In genomic region chr5:169648725-169649124, GRCh38 we compare ENCODE assay signal across 8 cellular contexts. TPM values are rescaled to one million over a fixed set of nuclear protein-coding genes. Genes with fewer than 3 reads are reported as not detected.
A peak's percentile ranks its signal among the peaks of the same experiment; 100 is the strongest.
DNase-seq lines count a peak whose midpoint lies in the region; ATAC-seq, FAIRE-seq and TF ChIP-seq lines count a peak whose summit lies in the region.

No MANE protein-coding gene starts in this region.

- peaks cover 91% of the 10 kb centered on the region for H3K4me1 Mint-ChIP-seq in activated T-helper 2 cell treated with anti-CD3 and anti-CD28 coated beads, Interferon-gamma antibody, Interleukin-2, Interleukin-4, amounts not matched to agents 10 μg/mL and 5 μg/mL and 100 μg/mL, durations not matched to agents 14 hours and 24 hours and 36 hours (ENCODE audit: low read depth)

- H3K23ac ChIP-seq in mesenchymal stem cell (ENCODE audit: low read length in 2 of 2) = no peak overlapping the region

- no peak overlapping the region for H3K9ac ChIP-seq in mesenchymal stem cell (ENCODE audit: low read length)

- no peaks in the 10 kb centered on the region for H3K9me3 ChIP-seq in mesenchymal stem cell (ENCODE audit: control insufficient read depth, low read length)

- no peak overlapping the region for H3K4me3 ChIP-seq in mesenchymal stem cell (ENCODE audit: insufficient read depth in 1 of 2, low read depth in 1 of 2, low read length in 2 of 2)

- no peak overlapping the region for H3K27ac ChIP-seq in mesenchymal stem cell (ENCODE audit: low read length, poor library complexity, severe bottlenecking)

- peak overlapping the region; percentile 95 for H3K27ac Mint-ChIP-seq in activated T-helper 2 cell treated with anti-CD3 and anti-CD28 coated beads, Interferon-gamma antibody, Interleukin-2, Interleukin-4, amounts not matched to agents 10 μg/mL and 5 μg/mL and 100 μg/mL, durations not matched to agents 14 hours and 24 hours and 36 hours

- H2AK5ac ChIP-seq in mesenchymal stem cell (ENCODE audit: low read length, severe bottlenecking) = no peak overlapping the region

- H3K79me1 ChIP-seq in mesenchymal stem cell (replicated peaks; ENCODE audit: low read length, poor library complexity, severe bottlenecking) = peaks cover 4% of the 10 kb centered on the region

- H3K9me3 Mint-ChIP-seq in activated T-helper 2 cell treated with anti-CD3 and anti-CD28 coated beads, Interferon-gamma antibody, Interleukin-2, Interleukin-4, amounts not matched to agents 10 μg/mL and 5 μg/mL and 100 μg/mL, durations not matched to agents 14 hours and 24 hours and 36 hours = no peaks in the 10 kb centered on the region

- peak overlapping the region; percentile 55 to 73 for H3K18ac ChIP-seq in mesenchymal stem cell (ENCODE audit: low read depth in 1 of 2, low read length in 2 of 2)

- no peaks in the 10 kb centered on the region for H3K27me3 Mint-ChIP-seq in activated T-helper 2 cell treated with anti-CD3 and anti-CD28 coated beads, Interferon-gamma antibody, Interleukin-2, Interleukin-4, amounts not matched to agents 10 μg/mL and 5 μg/mL and 100 μg/mL, durations not matched to agents 14 hours and 24 hours and 36 hours (ENCODE audit: low read depth)

- H2BK15ac ChIP-seq in mesenchymal stem cell (ENCODE audit: low read depth, poor library complexity, severe bottlenecking) = peak overlapping the region; percentile 31

- peak overlapping the region in 1 of 2 experiments; percentile 76 for H3K4ac ChIP-seq in mesenchymal stem cell (ENCODE audit: low read depth in 1 of 2, low read length in 2 of 2)

- no peak overlapping the region for H3K14ac ChIP-seq in mesenchymal stem cell (ENCODE audit: low read length in 2 of 2)

- H4K8ac ChIP-seq in mesenchymal stem cell (ENCODE audit: low read length) = peak overlapping the region; percentile 10

- no peak overlapping the region for H2BK5ac ChIP-seq in mesenchymal stem cell (ENCODE audit: low read depth, low read length, poor library complexity, severe bottlenecking)

- peak overlapping the region; percentile 4 for H2BK120ac ChIP-seq in mesenchymal stem cell (ENCODE audit: low read depth, low read length)

- peak overlapping the region; percentile 24 for H3K4me3 Mint-ChIP-seq in activated T-helper 2 cell treated with anti-CD3 and anti-CD28 coated beads, Interferon-gamma antibody, Interleukin-2, Interleukin-4, amounts not matched to agents 10 μg/mL and 5 μg/mL and 100 μg/mL, durations not matched to agents 14 hours and 24 hours and 36 hours (ENCODE audit: low read depth)

- no peak overlapping the region for H2AFZ ChIP-seq in mesenchymal stem cell (ENCODE audit: low read depth, low read length)

- FAIRE-seq in GM12891 (lab: Jason Lieb, UNC) = peak; percentile 5

- no peak overlapping the region for H3K4me2 ChIP-seq in mesenchymal stem cell (ENCODE audit: low read length, poor library complexity, severe bottlenecking)

- H3K4me1 ChIP-seq in mesenchymal stem cell (ENCODE audit: control insufficient read depth, insufficient read depth, low read depth, low read length) = peaks cover 6% of the 10 kb centered on the region

- H4K91ac ChIP-seq in mesenchymal stem cell (ENCODE audit: low read length) = peak overlapping the region; percentile 88

- H3K36me3 ChIP-seq in mesenchymal stem cell (ENCODE audit: control insufficient read depth in 1 of 2, insufficient read depth in 2 of 2, low read depth in 1 of 2, low read length in 2 of 2) = no peaks in the 10 kb centered on the region

- H3K27me3 ChIP-seq in mesenchymal stem cell (ENCODE audit: control insufficient read depth in 1 of 2, insufficient read depth in 1 of 2, low read length in 2 of 2) = no peaks in the 10 kb centered on the region

- DNase-seq in CD1c-positive myeloid dendritic cell (ENCODE audit: extremely low spot score) (peak; percentile 50), GM12891 (ENCODE audit: insufficient read length, low spot score) (no peak), mesenchymal stem cell (no peak), KG1 (lab: John Stamatoyannopoulos, UW) (no peak)
- no peak for DNase-seq in activated T-helper 2 cell treated with anti-CD3 and anti-CD28 coated beads, Interferon-gamma antibody, Interleukin-2, Interleukin-4, amounts not matched to agents 10 μg/mL and 5 μg/mL and 100 μg/mL, durations not matched to agents 14 hours and 24 hours and 36 hours (ENCODE audit: low spot score)

- peak overlapping the region; percentile 71 to 87 for H2BK12ac ChIP-seq in mesenchymal stem cell (ENCODE audit: low read length in 2 of 2)

- WGBS in mesenchymal stem cell = 77% methylated on average over 11 of the region's 11 CpGs

- H3K36me3 Mint-ChIP-seq in activated T-helper 2 cell treated with anti-CD3 and anti-CD28 coated beads, Interferon-gamma antibody, Interleukin-2, Interleukin-4, amounts not matched to agents 10 μg/mL and 5 μg/mL and 100 μg/mL, durations not matched to agents 14 hours and 24 hours and 36 hours (ENCODE audit: low read depth) = peaks cover 80% of the 10 kb centered on the region

- intact Hi-C loops in activated T-helper 2 cell treated with anti-CD3 and anti-CD28 coated beads, Interferon-gamma antibody, Interleukin-2, Interleukin-4, amounts not matched to agents 10 μg/mL and 5 μg/mL and 100 μg/mL, durations not matched to agents 14 hours and 24 hours and 36 hours (cut with micrococcal nuclease) = loop anchor here (1.0 kb wide), 1 partner anchor 11 kb away; the partner anchor contains the start of gene DOCK2

- no peak for ATAC-seq in GM19035 (IDR thresholded peaks at IDR 0.05; ENCODE audit: unreplicated experiment)
- ATAC-seq in HG03280 (IDR thresholded peaks at IDR 0.05; ENCODE audit: unreplicated experiment) = no peak
- ATAC-seq in HG02642 (IDR thresholded peaks at IDR 0.05; ENCODE audit: poor library complexity, unreplicated experiment) = no peak

- no peak for TF ChIP-seq POLR2A in GM12891 (IDR thresholded peaks at IDR 0.05; ENCODE audit: low read depth, low read length)

TF ChIP-seq in GM12891, 5 proteins besides CTCF, POLR2A, EP300 and RAD21:
- TF ChIP-seq PAX5 (IDR thresholded peaks at IDR 0.05; ENCODE audit: insufficient read depth, low read length, severe bottlenecking) (no peak), POU2F2 (IDR thresholded peaks at IDR 0.05; ENCODE audit: low read depth, low read length) (no peak), TAF1 (IDR thresholded peaks at IDR 0.05; ENCODE audit: low read depth, low read length) (no peak), SPI1 (IDR thresholded peaks at IDR 0.05; ENCODE audit: low read depth, low read length) (no peak), POLR2AphosphoS5 (IDR thresholded peaks at IDR 0.05; ENCODE audit: low read depth, low read length) (no peak)

RNA-seq across cellular contexts. Expression of gene DOCK2, which starts 11.7 kb away (rescaled TPM):
- polyA plus RNA-seq in GM12891 (2012; ENCODE audit: low read depth, missing spikeins) = 65.6 TPM
- 217 and 246 TPM in 2 replicates for total RNA-seq in activated T-helper 2 cell treated with anti-CD3 and anti-CD28 coated beads, Interferon-gamma antibody, Interleukin-2, Interleukin-4, amounts not matched to agents 10 μg/mL and 5 μg/mL and 100 μg/mL, durations not matched to agents 14 hours and 24 hours and 36 hours
- polyA plus RNA-seq in mesenchymal stem cell (2013, experiment 1 of 2) = 1.5 TPM
- 1.2 TPM for polyA plus RNA-seq in mesenchymal stem cell (2013, experiment 2 of 2)
